ENCODE assay signal across 8 cellular contexts in genomic region chr11:67468835-67469811, GRCh38. TPM values are rescaled to one million over a fixed set of nuclear protein-coding genes. Genes with fewer than 3 reads are reported as not detected.
DNase-seq lines count a peak whose midpoint lies in the region; ATAC-seq and TF ChIP-seq lines count a peak whose summit lies in the region.

Gene TMEM134, minus strand, starts transcription at chr11:67469251. Its CDS starts 59 bp downstream, at chr11:67469192.

- H3K27me3 ChIP-seq in CD4-positive, CD25-positive, alpha-beta regulatory T cell (ENCODE audit: control insufficient read depth, insufficient read depth, low read length): no peaks in the 10 kb centered on the region
- no peaks in the 10 kb centered on the region for H3K27me3 ChIP-seq in HL-60 (ENCODE audit: insufficient read depth, poor library complexity, severe bottlenecking)
- H3K27me3 ChIP-seq in effector memory CD4-positive, alpha-beta T cell (replicated peaks; ENCODE audit: control insufficient read depth, insufficient read depth, low read length, poor library complexity, severe bottlenecking): no peaks in the 10 kb centered on the region

- no peaks in the 10 kb centered on the region for H3K36me3 ChIP-seq in CD4-positive, CD25-positive, alpha-beta regulatory T cell (ENCODE audit: control insufficient read depth, insufficient read depth, low read length)
- no peaks in the 10 kb centered on the region for H3K36me3 ChIP-seq in effector memory CD4-positive, alpha-beta T cell (ENCODE audit: control insufficient read depth, insufficient read depth, low read length)

- H3K4me1 ChIP-seq in CD4-positive, CD25-positive, alpha-beta regulatory T cell (ENCODE audit: control insufficient read depth, insufficient read depth, low read length, poor library complexity, severe bottlenecking): peaks cover 46% of the 10 kb centered on the region
- H3K4me1 ChIP-seq in effector memory CD4-positive, alpha-beta T cell (ENCODE audit: control insufficient read depth, insufficient read depth, low read length, poor library complexity, severe bottlenecking): peaks cover 37% of the 10 kb centered on the region

- H3K27me3 Mint-ChIP-seq in CD4-positive, CD25-positive, alpha-beta regulatory T cell: no peaks in the 10 kb centered on the region
- H3K27me3 Mint-ChIP-seq in memory B cell: no peaks in the 10 kb centered on the region

- peaks cover 5 to 41% (median 15%) of the 10 kb centered on the region in 4 donors for H3K4me1 Mint-ChIP-seq in CD4-positive, CD25-positive, alpha-beta regulatory T cell
- H3K4me1 Mint-ChIP-seq in memory B cell: peaks cover 27% of the 10 kb centered on the region

- H3K9me3 Mint-ChIP-seq in CD4-positive, CD25-positive, alpha-beta regulatory T cell: no peaks in the 10 kb centered on the region
- H3K9me3 Mint-ChIP-seq in memory B cell: no peaks in the 10 kb centered on the region

- H3K4me3 ChIP-seq in CD4-positive, CD25-positive, alpha-beta regulatory T cell (ENCODE audit: low read depth, low read length): peak within 1 kb of the TSS; percentile 76
- H3K4me3 ChIP-seq in HL-60 (replicated peaks; ENCODE audit: insufficient read depth, low read length): peak within 1 kb of the TSS; percentile 65
- peak within 1 kb of the TSS; percentile 75 for H3K4me3 ChIP-seq in effector memory CD4-positive, alpha-beta T cell (ENCODE audit: insufficient read depth, low read depth, low read length, poor library complexity, severe bottlenecking)

- DNase-seq in CD4-positive, CD25-positive, alpha-beta regulatory T cell: peak; percentile 87 to 94 (median 87)
- peak; percentile 89 to 90 for DNase-seq in HL-60 (ENCODE audit: low read depth in 1 of 2, low spot score in 1 of 2)
- DNase-seq in NOMO-1 (lab: John Stamatoyannopoulos, UW; ENCODE audit: unreplicated experiment in 2 of 2): peak; percentile 85 to 91
- peak; percentile 86 to 88 for DNase-seq in activated CD8-positive, alpha-beta memory T cell treated with anti-CD3 and anti-CD28 coated beads for 4 hours (ENCODE audit: low read depth in 2 of 2)
- DNase-seq in effector memory CD4-positive, alpha-beta T cell: peak; percentile 85 to 89 (median 86)
- DNase-seq in memory B cell (ENCODE audit: low spot score in 2 of 2): peak; percentile 79 to 86
- peak; percentile 86 for DNase-seq in stimulated activated CD8-positive, alpha-beta memory T cell treated with anti-CD3 and anti-CD28 coated beads, Interleukin-12 subunit alpha, Interleukin-12 subunit beta, amount 100 ng/mL, for 1 hour (ENCODE audit: low read depth)

- peak; percentile 78 to 80 for ATAC-seq in CD4-positive, CD25-positive, alpha-beta regulatory T cell (ENCODE audit: low read depth in 2 of 2)
- peak; percentile 69 for ATAC-seq in GM19395 (IDR thresholded peaks at IDR 0.05; ENCODE audit: unreplicated experiment)
- peak; percentile 76 for ATAC-seq in memory B cell (ENCODE audit: low read depth)

- peak within 1 kb of the TSS; percentile 80 for H3K27ac ChIP-seq in CD4-positive, CD25-positive, alpha-beta regulatory T cell (ENCODE audit: insufficient read depth, low read length, poor library complexity, severe bottlenecking)
- H3K27ac ChIP-seq in HL-60 (replicated peaks): peak within 1 kb of the TSS; percentile 72
- H3K27ac ChIP-seq in effector memory CD4-positive, alpha-beta T cell (ENCODE audit: insufficient read depth, low read length, poor library complexity, severe bottlenecking): peak within 1 kb of the TSS; percentile 84

- peak within 1 kb of the TSS; percentile 91 to 95 (median 92) for H3K27ac Mint-ChIP-seq in CD4-positive, CD25-positive, alpha-beta regulatory T cell
- peak within 1 kb of the TSS; percentile 79 for H3K27ac Mint-ChIP-seq in memory B cell

- H3K36me3 Mint-ChIP-seq in CD4-positive, CD25-positive, alpha-beta regulatory T cell: no peaks in the 10 kb centered on the region
- peaks cover 5% of the 10 kb centered on the region for H3K36me3 Mint-ChIP-seq in memory B cell

- peak; percentile 30 for TF ChIP-seq CTCF in HL-60 (IDR thresholded peaks at IDR 0.05; ENCODE audit: insufficient read depth, low read length)

- H3K9me3 ChIP-seq in CD4-positive, CD25-positive, alpha-beta regulatory T cell (ENCODE audit: control insufficient read depth in 2 of 2, low read length in 2 of 2): no peaks in the 10 kb centered on the region
- no peaks in the 10 kb centered on the region for H3K9me3 ChIP-seq in effector memory CD4-positive, alpha-beta T cell (ENCODE audit: control insufficient read depth, low read length)

- H3K4me3 Mint-ChIP-seq in CD4-positive, CD25-positive, alpha-beta regulatory T cell: peak within 1 kb of the TSS; percentile 91 to 97 (median 92)
- peak within 1 kb of the TSS; percentile 90 for H3K4me3 Mint-ChIP-seq in memory B cell

RNA-seq across cellular contexts. Expression of gene TMEM134, which starts in this region (rescaled TPM):
- 48.7 TPM for total RNA-seq in CD4-positive, CD25-positive, alpha-beta regulatory T cell
- polyA plus RNA-seq in CD4-positive, CD25-positive, alpha-beta regulatory T cell: 100 to 1,000 TPM; 148 to 228 (median 172) TPM

Comparison
In these comparisons a context has a peak if more than half of its experiments do, and no peak if none do; other contexts are left out.
1. Peak in every context shown above with its lines: DNase-seq, ATAC-seq, H3K4me3 ChIP-seq and H3K27ac ChIP-seq.